1 cellular context compared by ENCODE assay signal in genomic region chr5:92887254-92887653, GRCh38.
TF ChIP-seq lines count a peak whose summit lies in the region.

No MANE protein-coding gene starts in this region.

TF ChIP-seq in HepG2, 621 proteins besides CTCF, POLR2A, EP300 and RAD21 (continued from another document and continues in another):
- TF ChIP-seq ZNF263 (CRISPR knock-in tag; IDR thresholded peaks at IDR 0.05) = no peak
- TF ChIP-seq TSC22D2 (CRISPR knock-in tag; IDR thresholded peaks at IDR 0.05; ENCODE audit: borderline replicate concordance) = no peak
- no peak for TF ChIP-seq ZSCAN22 (CRISPR knock-in tag; IDR thresholded peaks at IDR 0.05)
- TF ChIP-seq TCF7 (IDR thresholded peaks at IDR 0.05; ENCODE audit: low read depth) = peak; percentile 78
- TF ChIP-seq ATF2 (CRISPR knock-in tag; IDR thresholded peaks at IDR 0.05) = peak; percentile 94
- no peak for TF ChIP-seq ARID2 (CRISPR knock-in tag; IDR thresholded peaks at IDR 0.05; ENCODE audit: borderline replicate concordance)
- no peak for TF ChIP-seq ZFAT (CRISPR knock-in tag; conservative IDR thresholded peaks at IDR 0.05)
- TF ChIP-seq HNRNPUL1 (IDR thresholded peaks at IDR 0.05; ENCODE audit: low read depth, low read length) = no peak
- no peak for TF ChIP-seq ZNF550 (CRISPR knock-in tag; IDR thresholded peaks at IDR 0.05; ENCODE audit: borderline replicate concordance)
- TF ChIP-seq MIXL1 (CRISPR knock-in tag; IDR thresholded peaks at IDR 0.05) = peak; percentile 99
- no peak for TF ChIP-seq LRRFIP1 (CRISPR knock-in tag; conservative IDR thresholded peaks at IDR 0.05)
- no peak for TF ChIP-seq ZBTB2 (CRISPR knock-in tag; IDR thresholded peaks at IDR 0.05; ENCODE audit: low read depth)
- TF ChIP-seq ZNF33A (CRISPR knock-in tag; IDR thresholded peaks at IDR 0.05; ENCODE audit: borderline replicate concordance) = no peak
- no peak for TF ChIP-seq GMEB2 (CRISPR knock-in tag; IDR thresholded peaks at IDR 0.05; ENCODE audit: low read depth)
- TF ChIP-seq ZBTB10 (CRISPR knock-in tag; IDR thresholded peaks at IDR 0.05; ENCODE audit: borderline replicate concordance) = peak; percentile 31; the same call in 1 of the 2 replicates
- TF ChIP-seq KLF13 (CRISPR knock-in tag; IDR thresholded peaks at IDR 0.05) = no peak
- no peak for TF ChIP-seq ZNF616 (CRISPR knock-in tag; IDR thresholded peaks at IDR 0.05; ENCODE audit: low read depth)
- TF ChIP-seq ARID3A (IDR thresholded peaks at IDR 0.05; ENCODE audit: low read depth, low read length) = peak; percentile 42; the same call in 1 of the 2 replicates
- no peak for TF ChIP-seq ZIK1 (CRISPR knock-in tag; IDR thresholded peaks at IDR 0.05; ENCODE audit: borderline replicate concordance, low read depth)
- no peak for TF ChIP-seq FOXM1 (CRISPR knock-in tag; IDR thresholded peaks at IDR 0.05)
- 0 out of 2 replicates have a peak, but pooled peaks have one; percentile 29 for TF ChIP-seq TFDP2 (CRISPR knock-in tag; IDR thresholded peaks at IDR 0.05)
- TF ChIP-seq MXD3 (CRISPR knock-in tag; IDR thresholded peaks at IDR 0.05) = no peak
- TF ChIP-seq NR2F6 (IDR thresholded peaks at IDR 0.05) = peak; percentile 93
- TF ChIP-seq NR2F6 (CRISPR knock-in tag; IDR thresholded peaks at IDR 0.05) = peak; percentile 96
- TF ChIP-seq ATF5 (CRISPR knock-in tag; IDR thresholded peaks at IDR 0.05; ENCODE audit: low read depth) = no peak
- TF ChIP-seq TERF1 (CRISPR knock-in tag; IDR thresholded peaks at IDR 0.05) = no peak
- no peak for TF ChIP-seq KLF12 (CRISPR knock-in tag; IDR thresholded peaks at IDR 0.05; ENCODE audit: borderline replicate concordance)
- no peak for TF ChIP-seq ZNF615 (CRISPR knock-in tag; IDR thresholded peaks at IDR 0.05; ENCODE audit: borderline replicate concordance)
- TF ChIP-seq TFE3 (CRISPR knock-in tag; IDR thresholded peaks at IDR 0.05) = peak; percentile 87
- TF ChIP-seq ZNF724P (CRISPR knock-in tag; IDR thresholded peaks at IDR 0.05; ENCODE audit: borderline replicate concordance) = no peak
- TF ChIP-seq TARDBP (CRISPR knock-in tag; IDR thresholded peaks at IDR 0.05) = peak; percentile 92; the same call in 1 of the 2 replicates
- no peak for TF ChIP-seq MZF1 (CRISPR knock-in tag; IDR thresholded peaks at IDR 0.05; ENCODE audit: borderline replicate concordance)
- no peak for TF ChIP-seq PAWR (CRISPR knock-in tag; IDR thresholded peaks at IDR 0.05; ENCODE audit: borderline replicate concordance)
- peak; percentile 88 for TF ChIP-seq NR2C2 (CRISPR knock-in tag; IDR thresholded peaks at IDR 0.05; ENCODE audit: borderline replicate concordance)
- no peak for TF ChIP-seq SRY (CRISPR knock-in tag; IDR thresholded peaks at IDR 0.05)
- TF ChIP-seq NR3C1 (CRISPR knock-in tag; IDR thresholded peaks at IDR 0.05) = no peak
- TF ChIP-seq HNRNPL (IDR thresholded peaks at IDR 0.05; ENCODE audit: low read depth, low read length) = no peak
- TF ChIP-seq HNF4A (CRISPR knock-in tag; IDR thresholded peaks at IDR 0.05) = peak; percentile 95
- TF ChIP-seq FOSL1 (CRISPR knock-in tag; IDR thresholded peaks at IDR 0.05; ENCODE audit: borderline replicate concordance) = no peak
